40 cellular contexts compared by ENCODE assay signal in the genomic region with DNA sequence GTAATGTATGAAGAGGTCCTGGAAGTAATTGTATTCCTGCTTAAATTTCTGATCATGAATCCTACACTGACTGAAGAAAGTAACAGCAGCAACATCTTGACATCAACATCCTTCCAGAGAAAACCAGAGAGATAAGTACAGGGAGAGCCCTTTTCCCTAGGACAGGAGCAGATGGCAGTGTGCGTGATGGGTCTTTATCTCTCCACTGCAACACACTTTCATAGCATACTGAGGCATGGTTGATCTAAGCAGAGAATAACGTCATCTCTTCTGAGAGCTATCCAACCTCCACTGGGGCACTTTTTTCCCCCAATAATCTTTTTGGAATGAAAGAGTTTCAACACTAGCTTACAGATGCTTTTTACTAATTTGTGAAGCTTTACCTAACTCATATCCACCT. TPM values are rescaled to one million over a fixed set of nuclear protein-coding genes. Genes with fewer than 3 reads are reported as not detected.
"Had no signal": no experiment of that assay in that cellular context is flagged by ENCODE, and none has a peak within 500 bp of the region (broad histone marks: within the 10 kb centered on the region; RNA-seq: fewer than 3 reads in every experiment).

No MANE protein-coding gene starts in this region.

- H3K27ac ChIP-seq: ascending aorta, cardiac muscle cell, coronary artery, VCaP had no signal

- H3K27me3 ChIP-seq: ascending aorta, cardiac muscle cell had no signal

- H3K9me3 Mint-ChIP-seq: activated CD4-positive, alpha-beta memory T cell treated with anti-CD3 and anti-CD28 coated beads, Interleukin-2, amount 10 ng/mL, durations not matched to agents 7 days and 5 days; activated CD4-positive, alpha-beta T cell treated with anti-CD3 and anti-CD28 coated beads, Interleukin-2, amount 10 ng/mL, durations not matched to agents 7 days and 5 days; activated naive CD4-positive, alpha-beta T cell treated with anti-CD3 and anti-CD28 coated beads, Interleukin-2, amount 10 ng/mL, durations not matched to agents 7 days and 5 days; activated naive CD8-positive, alpha-beta T cell treated with anti-CD3 and anti-CD28 coated beads, Interleukin-2, amount 10 ng/mL, durations not matched to agents 7 days and 5 days; activated naive CD8-positive, alpha-beta T cell treated with anti-CD3 and anti-CD28 coated beads, Interleukin-2, amount 50 U/mL, for 24 hours; activated T-cell treated with anti-CD3 and anti-CD28 coated beads, Interleukin-2, amount 50 U/mL, for 24 hours; activated T-helper 2 cell treated with anti-CD3 and anti-CD28 coated beads, Interferon-gamma antibody, Interleukin-2, Interleukin-4, amounts not matched to agents 10 μg/mL and 5 μg/mL and 100 μg/mL, durations not matched to agents 14 hours and 24 hours and 36 hours; central memory CD8-positive, alpha-beta T cell; T-helper 1 cell treated with Interleukin-12 subunit alpha and Interleukin-12 subunit beta and Interleukin-4 antibody, amounts not matched to agents 30 μg/mL and 1 μg/mL, for 36 hours had no signal

- H3K4me3 Mint-ChIP-seq: activated CD4-positive, alpha-beta memory T cell treated with anti-CD3 and anti-CD28 coated beads, Interleukin-2, amount 10 ng/mL, durations not matched to agents 7 days and 5 days; activated CD4-positive, alpha-beta T cell treated with anti-CD3 and anti-CD28 coated beads for 36 hours; activated CD4-positive, alpha-beta T cell treated with anti-CD3 and anti-CD28 coated beads, Interleukin-2, amount 10 ng/mL, durations not matched to agents 7 days and 5 days; activated CD8-positive, alpha-beta memory T cell treated with anti-CD3 and anti-CD28 coated beads, Interleukin-2, amount 10 ng/mL, durations not matched to agents 7 days and 5 days; activated CD8-positive, alpha-beta T cell treated with anti-CD3 and anti-CD28 coated beads, Interleukin-2, amount 10 ng/mL, durations not matched to agents 7 days and 5 days; activated naive CD4-positive, alpha-beta T cell treated with anti-CD3 and anti-CD28 coated beads, Interleukin-2, amount 10 ng/mL, durations not matched to agents 7 days and 5 days; activated naive CD4-positive, alpha-beta T cell treated with anti-CD3 and anti-CD28 coated beads, Interleukin-2, amount 50 U/mL, for 24 hours; activated naive CD8-positive, alpha-beta T cell; activated naive CD8-positive, alpha-beta T cell treated with anti-CD3 and anti-CD28 coated beads, Interleukin-2, amount 10 ng/mL, durations not matched to agents 7 days and 5 days; activated naive CD8-positive, alpha-beta T cell treated with anti-CD3 and anti-CD28 coated beads, Interleukin-2, amount 50 U/mL, for 24 hours; activated T-cell treated with anti-CD3 and anti-CD28 coated beads, Interleukin-2, amount 50 U/mL, for 24 hours; brain; central memory CD8-positive, alpha-beta T cell; T-helper 1 cell treated with Interleukin-12 subunit alpha and Interleukin-12 subunit beta and Interleukin-4 antibody, amounts not matched to agents 30 μg/mL and 1 μg/mL, for 36 hours; WTC11 had no signal

- H3K4me3 ChIP-seq: ascending aorta, cardiac muscle cell, coronary artery had no signal

- ATAC-seq: activated CD4-positive, alpha-beta T cell treated with anti-CD3 and anti-CD28 coated beads for 36 hours; activated CD4-positive, CD25-positive, alpha-beta regulatory T cell treated with anti-CD3 and anti-CD28 coated beads, Interleukin-2, amount 50 U/mL, for 24 hours; activated CD8-positive, alpha-beta memory T cell treated with anti-CD3 and anti-CD28 coated beads, Interleukin-2, amount 10 ng/mL, durations not matched to agents 7 days and 5 days; activated CD8-positive, alpha-beta T cell treated with anti-CD3 and anti-CD28 coated beads, Interleukin-2, amount 10 ng/mL, durations not matched to agents 7 days and 5 days; activated naive CD8-positive, alpha-beta T cell treated with anti-CD3 and anti-CD28 coated beads, Interleukin-2, amount 50 U/mL, for 24 hours; WTC11 had no signal

- DNase-seq: activated CD4-positive, alpha-beta memory T cell treated with anti-CD3 and anti-CD28 coated beads, Interleukin-2, amount 10 ng/mL, durations not matched to agents 7 days and 5 days; activated CD4-positive, alpha-beta T cell treated with anti-CD3 and anti-CD28 coated beads for 1 hour; activated CD4-positive, alpha-beta T cell treated with anti-CD3 and anti-CD28 coated beads for 36 hours; activated CD4-positive, alpha-beta T cell treated with anti-CD3 and anti-CD28 coated beads for 48 hours; activated CD4-positive, alpha-beta T cell treated with anti-CD3 and anti-CD28 coated beads, Interleukin-2, amount 10 ng/mL, durations not matched to agents 7 days and 5 days; activated CD4-positive, alpha-beta T cell treated with anti-CD3 and anti-CD28 coated beads, Interleukin-2, amount 50 U/mL, for 48 hours; activated CD4-positive, CD25-positive, alpha-beta regulatory T cell; activated CD8-positive, alpha-beta memory T cell treated with anti-CD3 and anti-CD28 coated beads for 24 hours; activated CD8-positive, alpha-beta memory T cell treated with anti-CD3 and anti-CD28 coated beads, Interleukin-2, amount 10 ng/mL, durations not matched to agents 7 days and 5 days; activated CD8-positive, alpha-beta memory T cell treated with anti-CD3 and anti-CD28 coated beads, Interleukin-2, amount 50 U/mL, for 48 hours; activated CD8-positive, alpha-beta T cell treated with anti-CD3 and anti-CD28 coated beads, Interleukin-2, amount 10 ng/mL, durations not matched to agents 7 days and 5 days; activated effector memory CD4-positive, alpha-beta T cell treated with Interleukin-2 at 50 U/mL for 16 hours; activated gamma-delta T cell; activated naive CD4-positive, alpha-beta T cell treated with anti-CD3 and anti-CD28 coated beads, Interleukin-2, amount 10 ng/mL, durations not matched to agents 7 days and 5 days; activated naive CD4-positive, alpha-beta T cell treated with Interleukin-2 at 50 U/mL for 16 hours; activated naive CD8-positive, alpha-beta T cell treated with anti-CD3 and anti-CD28 coated beads, Interleukin-2, amount 10 ng/mL, durations not matched to agents 7 days and 5 days; activated naive CD8-positive, alpha-beta T cell treated with anti-CD3 and anti-CD28 coated beads, Interleukin-2, amount 50 U/mL, for 24 hours; activated T-cell treated with anti-CD3 and anti-CD28 coated beads, Interleukin-2, amount 50 U/mL, for 24 hours; activated T-cell treated with anti-CD3 and anti-CD28 coated beads, Interleukin-2, amount 50 U/mL, for 48 hours; amygdala; anterior cingulate cortex; caudate nucleus; cerebellar nuclear complex; T-helper 2 cell had no signal

- FAIRE-seq: bronchial epithelial cell, colon, TTC549 had no signal

- H3K36me3 Mint-ChIP-seq: activated CD8-positive, alpha-beta memory T cell treated with anti-CD3 and anti-CD28 coated beads, Interleukin-2, amount 10 ng/mL, durations not matched to agents 7 days and 5 days; activated naive CD4-positive, alpha-beta T cell treated with anti-CD3 and anti-CD28 coated beads, Interleukin-2, amount 10 ng/mL, durations not matched to agents 7 days and 5 days; activated naive CD4-positive, alpha-beta T cell treated with anti-CD3 and anti-CD28 coated beads, Interleukin-2, amount 50 U/mL, for 24 hours; activated naive CD8-positive, alpha-beta T cell; activated naive CD8-positive, alpha-beta T cell treated with anti-CD3 and anti-CD28 coated beads, Interleukin-2, amount 10 ng/mL, durations not matched to agents 7 days and 5 days; brain; WTC11 had no signal

- H3K27ac Mint-ChIP-seq: activated CD4-positive, alpha-beta memory T cell treated with anti-CD3 and anti-CD28 coated beads, Interleukin-2, amount 10 ng/mL, durations not matched to agents 7 days and 5 days; activated CD4-positive, alpha-beta T cell treated with anti-CD3 and anti-CD28 coated beads for 36 hours; activated CD4-positive, alpha-beta T cell treated with anti-CD3 and anti-CD28 coated beads, Interleukin-2, amount 10 ng/mL, durations not matched to agents 7 days and 5 days; activated CD8-positive, alpha-beta memory T cell treated with anti-CD3 and anti-CD28 coated beads, Interleukin-2, amount 10 ng/mL, durations not matched to agents 7 days and 5 days; activated CD8-positive, alpha-beta T cell treated with anti-CD3 and anti-CD28 coated beads, Interleukin-2, amount 10 ng/mL, durations not matched to agents 7 days and 5 days; activated naive CD4-positive, alpha-beta T cell treated with anti-CD3 and anti-CD28 coated beads, Interleukin-2, amount 10 ng/mL, durations not matched to agents 7 days and 5 days; activated naive CD4-positive, alpha-beta T cell treated with anti-CD3 and anti-CD28 coated beads, Interleukin-2, amount 50 U/mL, for 24 hours; activated naive CD8-positive, alpha-beta T cell; activated naive CD8-positive, alpha-beta T cell treated with anti-CD3 and anti-CD28 coated beads, Interleukin-2, amount 10 ng/mL, durations not matched to agents 7 days and 5 days; activated naive CD8-positive, alpha-beta T cell treated with anti-CD3 and anti-CD28 coated beads, Interleukin-2, amount 50 U/mL, for 24 hours; activated T-cell treated with anti-CD3 and anti-CD28 coated beads, Interleukin-2, amount 50 U/mL, for 24 hours; activated T-helper 2 cell treated with anti-CD3 and anti-CD28 coated beads, Interferon-gamma antibody, Interleukin-2, Interleukin-4, amounts not matched to agents 10 μg/mL and 5 μg/mL and 100 μg/mL, durations not matched to agents 14 hours and 24 hours and 36 hours; brain; T-helper 1 cell treated with Interleukin-12 subunit alpha and Interleukin-12 subunit beta and Interleukin-4 antibody, amounts not matched to agents 30 μg/mL and 1 μg/mL, for 36 hours; WTC11 had no signal

- H3K9me3 ChIP-seq: ascending aorta had no signal

- H3K4me1 Mint-ChIP-seq: activated CD4-positive, alpha-beta memory T cell treated with anti-CD3 and anti-CD28 coated beads, Interleukin-2, amount 10 ng/mL, durations not matched to agents 7 days and 5 days; activated CD4-positive, alpha-beta T cell treated with anti-CD3 and anti-CD28 coated beads for 36 hours; activated CD4-positive, alpha-beta T cell treated with anti-CD3 and anti-CD28 coated beads, Interleukin-2, amount 10 ng/mL, durations not matched to agents 7 days and 5 days; activated CD8-positive, alpha-beta memory T cell treated with anti-CD3 and anti-CD28 coated beads, Interleukin-2, amount 10 ng/mL, durations not matched to agents 7 days and 5 days; activated naive CD4-positive, alpha-beta T cell treated with anti-CD3 and anti-CD28 coated beads, Interleukin-2, amount 10 ng/mL, durations not matched to agents 7 days and 5 days; activated naive CD4-positive, alpha-beta T cell treated with anti-CD3 and anti-CD28 coated beads, Interleukin-2, amount 50 U/mL, for 24 hours; activated naive CD8-positive, alpha-beta T cell treated with anti-CD3 and anti-CD28 coated beads, Interleukin-2, amount 10 ng/mL, durations not matched to agents 7 days and 5 days; activated naive CD8-positive, alpha-beta T cell treated with anti-CD3 and anti-CD28 coated beads, Interleukin-2, amount 50 U/mL, for 24 hours; brain; central memory CD8-positive, alpha-beta T cell; WTC11 had no signal

- H3K36me3 ChIP-seq: ascending aorta, cardiac muscle cell had no signal

- H3K4me1 ChIP-seq: ascending aorta had no signal

RNA-seq across cellular contexts. Expression of a gene that starts 0.3 kb away (rescaled TPM):
- total RNA-seq: activated CD4-positive, alpha-beta memory T cell treated with anti-CD3 and anti-CD28 coated beads, Interleukin-2, amount 10 ng/mL, durations not matched to agents 7 days and 5 days; activated CD4-positive, alpha-beta T cell treated with anti-CD3 and anti-CD28 coated beads for 36 hours; activated CD4-positive, alpha-beta T cell treated with anti-CD3 and anti-CD28 coated beads, Interleukin-2, amount 10 ng/mL, durations not matched to agents 7 days and 5 days; activated CD8-positive, alpha-beta memory T cell treated with anti-CD3 and anti-CD28 coated beads, Interleukin-2, amount 10 ng/mL, durations not matched to agents 7 days and 5 days; activated CD8-positive, alpha-beta T cell treated with anti-CD3 and anti-CD28 coated beads, Interleukin-2, amount 10 ng/mL, durations not matched to agents 7 days and 5 days; activated naive CD8-positive, alpha-beta T cell treated with anti-CD3 and anti-CD28 coated beads, Interleukin-2, amount 10 ng/mL, durations not matched to agents 7 days and 5 days; activated T-helper 2 cell treated with anti-CD3 and anti-CD28 coated beads, Interferon-gamma antibody, Interleukin-2, Interleukin-4, amounts not matched to agents 10 μg/mL and 5 μg/mL and 100 μg/mL, durations not matched to agents 14 hours and 24 hours and 36 hours; ascending aorta; bronchial epithelial cell; cardiac muscle cell; WTC11 had no signal
- polyA plus RNA-seq: adipose tissue, cardiac muscle cell had no signal

RNA-seq across cellular contexts. Expression of a gene that starts 16.1 kb away (rescaled TPM):
- total RNA-seq: activated CD4-positive, alpha-beta memory T cell treated with anti-CD3 and anti-CD28 coated beads, Interleukin-2, amount 10 ng/mL, durations not matched to agents 7 days and 5 days; activated CD4-positive, alpha-beta T cell treated with anti-CD3 and anti-CD28 coated beads for 36 hours; activated CD4-positive, alpha-beta T cell treated with anti-CD3 and anti-CD28 coated beads, Interleukin-2, amount 10 ng/mL, durations not matched to agents 7 days and 5 days; activated CD8-positive, alpha-beta memory T cell treated with anti-CD3 and anti-CD28 coated beads, Interleukin-2, amount 10 ng/mL, durations not matched to agents 7 days and 5 days; activated CD8-positive, alpha-beta T cell treated with anti-CD3 and anti-CD28 coated beads, Interleukin-2, amount 10 ng/mL, durations not matched to agents 7 days and 5 days; activated naive CD8-positive, alpha-beta T cell treated with anti-CD3 and anti-CD28 coated beads, Interleukin-2, amount 10 ng/mL, durations not matched to agents 7 days and 5 days; activated T-helper 2 cell treated with anti-CD3 and anti-CD28 coated beads, Interferon-gamma antibody, Interleukin-2, Interleukin-4, amounts not matched to agents 10 μg/mL and 5 μg/mL and 100 μg/mL, durations not matched to agents 14 hours and 24 hours and 36 hours; ascending aorta; bronchial epithelial cell; cardiac muscle cell; WTC11 had no signal
- polyA plus RNA-seq: adipose tissue, cardiac muscle cell had no signal

RNA-seq across cellular contexts. Expression of a gene that starts 21.2 kb away (rescaled TPM):
- total RNA-seq: activated CD4-positive, alpha-beta memory T cell treated with anti-CD3 and anti-CD28 coated beads, Interleukin-2, amount 10 ng/mL, durations not matched to agents 7 days and 5 days; activated CD4-positive, alpha-beta T cell treated with anti-CD3 and anti-CD28 coated beads for 36 hours; activated CD4-positive, alpha-beta T cell treated with anti-CD3 and anti-CD28 coated beads, Interleukin-2, amount 10 ng/mL, durations not matched to agents 7 days and 5 days; activated CD8-positive, alpha-beta memory T cell treated with anti-CD3 and anti-CD28 coated beads, Interleukin-2, amount 10 ng/mL, durations not matched to agents 7 days and 5 days; activated CD8-positive, alpha-beta T cell treated with anti-CD3 and anti-CD28 coated beads, Interleukin-2, amount 10 ng/mL, durations not matched to agents 7 days and 5 days; activated naive CD8-positive, alpha-beta T cell treated with anti-CD3 and anti-CD28 coated beads, Interleukin-2, amount 10 ng/mL, durations not matched to agents 7 days and 5 days; activated T-helper 2 cell treated with anti-CD3 and anti-CD28 coated beads, Interferon-gamma antibody, Interleukin-2, Interleukin-4, amounts not matched to agents 10 μg/mL and 5 μg/mL and 100 μg/mL, durations not matched to agents 14 hours and 24 hours and 36 hours; ascending aorta; bronchial epithelial cell; cardiac muscle cell; WTC11 had no signal
- polyA plus RNA-seq: adipose tissue, cardiac muscle cell had no signal

RNA-seq across cellular contexts. Expression of a gene that starts 39.4 kb away (rescaled TPM):
- total RNA-seq: activated CD4-positive, alpha-beta memory T cell treated with anti-CD3 and anti-CD28 coated beads, Interleukin-2, amount 10 ng/mL, durations not matched to agents 7 days and 5 days; activated CD4-positive, alpha-beta T cell treated with anti-CD3 and anti-CD28 coated beads for 36 hours; activated CD4-positive, alpha-beta T cell treated with anti-CD3 and anti-CD28 coated beads, Interleukin-2, amount 10 ng/mL, durations not matched to agents 7 days and 5 days; activated CD8-positive, alpha-beta memory T cell treated with anti-CD3 and anti-CD28 coated beads, Interleukin-2, amount 10 ng/mL, durations not matched to agents 7 days and 5 days; activated CD8-positive, alpha-beta T cell treated with anti-CD3 and anti-CD28 coated beads, Interleukin-2, amount 10 ng/mL, durations not matched to agents 7 days and 5 days; activated naive CD8-positive, alpha-beta T cell treated with anti-CD3 and anti-CD28 coated beads, Interleukin-2, amount 10 ng/mL, durations not matched to agents 7 days and 5 days; activated T-helper 2 cell treated with anti-CD3 and anti-CD28 coated beads, Interferon-gamma antibody, Interleukin-2, Interleukin-4, amounts not matched to agents 10 μg/mL and 5 μg/mL and 100 μg/mL, durations not matched to agents 14 hours and 24 hours and 36 hours; ascending aorta; bronchial epithelial cell; cardiac muscle cell; WTC11 had no signal
- polyA plus RNA-seq: adipose tissue, cardiac muscle cell had no signal

RNA-seq across cellular contexts. Expression of a gene that starts 53.0 kb away (rescaled TPM):
- total RNA-seq: activated CD4-positive, alpha-beta memory T cell treated with anti-CD3 and anti-CD28 coated beads, Interleukin-2, amount 10 ng/mL, durations not matched to agents 7 days and 5 days; activated CD4-positive, alpha-beta T cell treated with anti-CD3 and anti-CD28 coated beads for 36 hours; activated CD4-positive, alpha-beta T cell treated with anti-CD3 and anti-CD28 coated beads, Interleukin-2, amount 10 ng/mL, durations not matched to agents 7 days and 5 days; activated CD8-positive, alpha-beta memory T cell treated with anti-CD3 and anti-CD28 coated beads, Interleukin-2, amount 10 ng/mL, durations not matched to agents 7 days and 5 days; activated CD8-positive, alpha-beta T cell treated with anti-CD3 and anti-CD28 coated beads, Interleukin-2, amount 10 ng/mL, durations not matched to agents 7 days and 5 days; activated naive CD8-positive, alpha-beta T cell treated with anti-CD3 and anti-CD28 coated beads, Interleukin-2, amount 10 ng/mL, durations not matched to agents 7 days and 5 days; activated T-helper 2 cell treated with anti-CD3 and anti-CD28 coated beads, Interferon-gamma antibody, Interleukin-2, Interleukin-4, amounts not matched to agents 10 μg/mL and 5 μg/mL and 100 μg/mL, durations not matched to agents 14 hours and 24 hours and 36 hours; ascending aorta; bronchial epithelial cell; cardiac muscle cell; WTC11 had no signal
- polyA plus RNA-seq: adipose tissue, cardiac muscle cell had no signal
